8 cellular contexts compared by ENCODE assay signal in the genomic region with DNA sequence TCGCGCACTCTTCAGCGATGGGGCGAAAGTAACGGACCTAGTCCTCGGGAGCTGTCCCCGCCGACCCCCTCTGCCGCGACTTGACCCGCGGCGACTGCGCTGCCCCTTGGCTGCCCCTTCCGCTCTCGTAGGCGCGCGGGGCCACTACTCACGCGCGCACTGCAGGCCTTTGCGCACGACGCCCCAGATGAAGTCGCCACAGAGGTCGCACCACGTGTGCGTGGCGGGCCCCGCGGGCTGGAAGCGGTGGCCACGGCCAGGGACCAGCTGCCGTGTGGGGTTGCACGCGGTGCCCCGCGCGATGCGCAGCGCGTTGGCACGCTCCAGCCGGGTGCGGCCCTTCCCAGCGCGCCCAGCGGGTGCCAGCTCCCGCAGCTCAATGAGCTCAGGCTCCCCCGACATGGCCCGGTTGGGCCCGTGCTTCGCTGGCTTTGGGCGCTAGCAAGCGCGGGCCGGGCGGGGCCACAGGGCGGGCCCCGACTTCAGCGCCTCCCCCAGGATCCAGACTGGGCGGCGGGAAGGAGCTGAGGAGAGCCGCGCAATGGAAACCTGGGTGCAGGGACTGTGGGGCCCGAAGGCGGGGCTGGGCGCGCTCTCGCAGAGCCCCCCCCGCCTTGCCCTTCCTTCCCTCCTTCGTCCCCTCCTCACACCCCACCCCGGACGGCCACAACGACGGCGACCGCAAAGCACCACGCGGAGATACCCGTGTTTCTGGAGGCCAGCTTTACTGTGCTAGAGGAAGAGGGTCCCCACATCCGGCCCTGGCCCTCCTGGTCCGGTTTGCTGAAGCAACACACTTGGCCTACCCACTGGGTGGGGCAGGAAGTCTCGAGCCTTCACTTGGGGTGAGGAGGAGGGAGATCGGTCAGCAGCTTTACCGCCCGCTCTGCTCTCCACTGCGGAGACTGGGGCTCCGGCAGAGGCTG. TPM values are rescaled to one million over a fixed set of nuclear protein-coding genes. Genes with fewer than 3 reads are reported as not detected.
DNase-seq lines count a peak whose midpoint lies in the region; ATAC-seq and TF ChIP-seq lines count a peak whose summit lies in the region.

A gene with protein sequence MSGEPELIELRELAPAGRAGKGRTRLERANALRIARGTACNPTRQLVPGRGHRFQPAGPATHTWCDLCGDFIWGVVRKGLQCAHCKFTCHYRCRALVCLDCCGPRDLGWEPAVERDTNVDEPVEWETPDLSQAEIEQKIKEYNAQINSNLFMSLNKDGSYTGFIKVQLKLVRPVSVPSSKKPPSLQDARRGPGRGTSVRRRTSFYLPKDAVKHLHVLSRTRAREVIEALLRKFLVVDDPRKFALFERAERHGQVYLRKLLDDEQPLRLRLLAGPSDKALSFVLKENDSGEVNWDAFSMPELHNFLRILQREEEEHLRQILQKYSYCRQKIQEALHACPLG (minus strand): TSS at position 433 of the 926 bp plus-strand sequence. CDS start 31 bp downstream, at position 402.

- TF ChIP-seq CTCF in Peyer's patch (IDR thresholded peaks at IDR 0.05): no peak
- TF ChIP-seq CTCF in heart right ventricle (IDR thresholded peaks at IDR 0.05): peak in 1 of 9 donors; percentile 12

- intact Hi-C loops in heart right ventricle (cut with DNase I): loop anchor here in 1 of 10 donors (10.0 kb wide), 1 partner anchor 1094 kb away; no protein-coding TSS in a partner anchor

- peak; percentile 84 to 93 (median 88) for DNase-seq in Peyer's patch
- DNase-seq in activated naive CD4-positive, alpha-beta T cell treated with anti-CD3 and anti-CD28 coated beads, Interleukin-2, amount 50 U/mL, for 16 hours: peak; percentile 65
- peak; percentile 79 to 81 for DNase-seq in heart right ventricle
- peak; percentile 46 for DNase-seq in retina
- DNase-seq in NCI-H1694 treated with DMSO at 0.1 percent for 48 hours (lab: John Stamatoyannopoulos, UW): no peak
- no peak for DNase-seq in NCI-H446 treated with DMSO at 0.1 percent for 48 hours (lab: John Stamatoyannopoulos, UW)

- H3K4me3 ChIP-seq in Peyer's patch (peak within 1 kb of the TSS; percentile 43 to 92 (median 70)), heart right ventricle (peak within 1 kb of the TSS; percentile 46 to 88 (median 64))

- H3K9me3 ChIP-seq in Peyer's patch (no peaks in the 10 kb centered on the region), heart right ventricle (no peaks in the 10 kb centered on the region)

- H3K27me3 ChIP-seq in Peyer's patch (no peaks in the 10 kb centered on the region), heart right ventricle (no peaks in the 10 kb centered on the region)

- H3K36me3 ChIP-seq in Peyer's patch: no peaks in the 10 kb centered on the region
- peaks cover 0 to 5% (median 0%) of the 10 kb centered on the region in 9 donors for H3K36me3 ChIP-seq in heart right ventricle

- peaks cover 5 to 54% (median 15%) of the 10 kb centered on the region in 4 donors for H3K4me1 ChIP-seq in Peyer's patch
- H3K4me1 ChIP-seq in heart right ventricle: peaks cover 17 to 64% (median 51%) of the 10 kb centered on the region in 9 donors

- 6 to 10% methylated on average over 68 to 90 of the region's 90 CpGs for WGBS in heart right ventricle, 2 donors

- ATAC-seq in GM19025 (IDR thresholded peaks at IDR 0.05; ENCODE audit: low read depth, unreplicated experiment) (peak; percentile 20), heart right ventricle (peak; percentile 12 to 58 (median 38)), HG03045 (IDR thresholded peaks at IDR 0.05; ENCODE audit: unreplicated experiment) (no peak)

- TF ChIP-seq POLR2A in Peyer's patch (IDR thresholded peaks at IDR 0.05): no peak

- H3K27ac ChIP-seq in Peyer's patch: peak within 1 kb of the TSS; percentile 91 to 99 (median 96)
- H3K27ac ChIP-seq in heart right ventricle: peak within 1 kb of the TSS; percentile 51 to 100 (median 96)

RNA-seq across cellular contexts. Expression of the gene that starts here (rescaled TPM):
- total RNA-seq in Peyer's patch: 10 to 100 TPM; 27.6 to 80.0 (median 29.4) TPM
- total RNA-seq in heart right ventricle: 10 to 100 TPM in 8 of 10 donors, 1 to 10 TPM in 2; 9.9 to 17.8 (median 11.9) TPM
- 10 to 100 TPM; 22.1 to 59.8 TPM for polyA plus RNA-seq in heart right ventricle

Comparison
In these comparisons a context has a peak if more than half of its experiments do, and no peak if none do; other contexts are left out.
1. DNase-seq: peak in Peyer's patch (3 of 3), activated naive CD4-positive, alpha-beta T cell treated with anti-CD3 and anti-CD28 coated beads, Interleukin-2, amount 50 U/mL, for 16 hours (single experiment), heart right ventricle (2 of 2) and retina (single experiment); none in NCI-H1694 treated with DMSO at 0.1 percent for 48 hours (single experiment) and NCI-H446 treated with DMSO at 0.1 percent for 48 hours (single experiment).